In genomic region chr19:18900700-18901502, GRCh38 we compare ENCODE assay signal across 1 cellular context.
TF ChIP-seq lines count a peak whose summit lies in the region.

No MANE protein-coding gene starts in this region.

TF ChIP-seq in HEK293, 187 proteins besides CTCF, POLR2A, EP300 and RAD21:
- TF ChIP-seq ZNF639 (tag by site-specific recombination; IDR thresholded peaks at IDR 0.05), result no peak
- TF ChIP-seq GLIS1 (tag by site-specific recombination; IDR thresholded peaks at IDR 0.05), result peak; percentile 57; the same call in 1 of the 2 replicates
